ENCODE assay signal across 15 cellular contexts in genomic region chr22:32897400-32897799, GRCh38.
DNase-seq lines count a peak whose midpoint lies in the region; ATAC-seq and TF ChIP-seq lines count a peak whose summit lies in the region.
"Had no signal": no experiment of that assay in that cellular context is flagged by ENCODE, and none has a peak within 500 bp of the region (broad histone marks: within the 10 kb centered on the region; RNA-seq: fewer than 3 reads in every experiment).

No MANE protein-coding gene starts in this region.

- H3K4me1 ChIP-seq in upper lobe of right lung (no peaks in the 10 kb centered on the region), testis (no peaks in the 10 kb centered on the region)
- H3K4me1 ChIP-seq: right atrium auricular region had no signal

- no peak for TF ChIP-seq POLR2A in testis (IDR thresholded peaks at IDR 0.05)

- no peaks in the 10 kb centered on the region for H3K9me3 Mint-ChIP-seq in natural killer cell treated with Interleukin-12 subunit alpha and Interleukin-12 subunit beta and Interleukin-15 and Interleukin-18, amount 100 ng/mL, for 72 hours
- H3K9me3 Mint-ChIP-seq in natural killer cell: no peaks in the 10 kb centered on the region
- H3K9me3 Mint-ChIP-seq: neural crest cell; T-helper 1 cell treated with Interleukin-12 subunit alpha and Interleukin-12 subunit beta and Interleukin-4 antibody, amounts not matched to agents 30 μg/mL and 1 μg/mL, for 36 hours had no signal

- ATAC-seq in natural killer cell treated with Interleukin-12 subunit alpha and Interleukin-12 subunit beta and Interleukin-15 and Interleukin-18, amount 100 ng/mL, for 72 hours: no peak
- ATAC-seq in natural killer cell (no peak), upper lobe of right lung (peak; percentile 53)

- H3K27me3 ChIP-seq in upper lobe of right lung (no peaks in the 10 kb centered on the region), testis (no peaks in the 10 kb centered on the region)
- H3K27me3 ChIP-seq: right atrium auricular region had no signal

- no peaks in the 10 kb centered on the region for H3K9me3 ChIP-seq in upper lobe of right lung
- H3K9me3 ChIP-seq in testis: no peaks in the 10 kb centered on the region
- H3K9me3 ChIP-seq: right atrium auricular region had no signal

- intact Hi-C loops in natural killer cell (cut with micrococcal nuclease): no loop called here
- intact Hi-C loops in upper lobe of right lung (cut with DNase I): no loop called here
- intact Hi-C loops in testis (cut with DNase I; ENCODE audit: low total_unique reads): no loop called here

- H3K27ac Mint-ChIP-seq in natural killer cell treated with Interleukin-12 subunit alpha and Interleukin-12 subunit beta and Interleukin-15 and Interleukin-18, amount 100 ng/mL, for 72 hours: no peak overlapping the region
- no peak overlapping the region for H3K27ac Mint-ChIP-seq in natural killer cell
- H3K27ac Mint-ChIP-seq: T-helper 1 cell treated with Interleukin-12 subunit alpha and Interleukin-12 subunit beta and Interleukin-4 antibody, amounts not matched to agents 30 μg/mL and 1 μg/mL, for 36 hours had no signal

- peaks cover 0 to 6% of the 10 kb centered on the region in 2 donors for H3K27me3 Mint-ChIP-seq in natural killer cell treated with Interleukin-12 subunit alpha and Interleukin-12 subunit beta and Interleukin-15 and Interleukin-18, amount 100 ng/mL, for 72 hours
- H3K27me3 Mint-ChIP-seq in natural killer cell (ENCODE audit: low read depth in 2 of 2): peaks cover 5 to 6% of the 10 kb centered on the region in 2 donors

- TF ChIP-seq CTCF in natural killer cell (IDR thresholded peaks at IDR 0.05): no peak
- no peak for TF ChIP-seq CTCF in fibroblast of the aortic adventitia (IDR thresholded peaks at IDR 0.05; ENCODE audit: insufficient read depth, low read length)
- TF ChIP-seq CTCF in upper lobe of right lung (IDR thresholded peaks at IDR 0.05): no peak
- TF ChIP-seq CTCF in testis (IDR thresholded peaks at IDR 0.05): no peak

- H3K4me3 Mint-ChIP-seq in natural killer cell treated with Interleukin-12 subunit alpha and Interleukin-12 subunit beta and Interleukin-15 and Interleukin-18, amount 100 ng/mL, for 72 hours: no peak overlapping the region
- H3K4me3 Mint-ChIP-seq in natural killer cell: no peak overlapping the region
- H3K4me3 Mint-ChIP-seq: neural crest cell; T-helper 1 cell treated with Interleukin-12 subunit alpha and Interleukin-12 subunit beta and Interleukin-4 antibody, amounts not matched to agents 30 μg/mL and 1 μg/mL, for 36 hours had no signal

- whole genome bisulfite sequencing in testis, 2 donors: 95 to 97% methylated on average over 5 of the region's 5 CpGs

- peak; percentile 12 for DNase-seq in natural killer cell treated with Interleukin-12 subunit alpha and Interleukin-12 subunit beta and Interleukin-15 and Interleukin-18, amount 100 ng/mL, for 72 hours (ENCODE audit: low spot score)
- no peak for DNase-seq in natural killer cell
- DNase-seq in RPMI7951 (ENCODE audit: low read depth): peak; percentile 86
- DNase-seq in fibroblast of the aortic adventitia (ENCODE audit: low read depth): peak; percentile 34
- no peak for DNase-seq in upper lobe of right lung
- DNase-seq in NCI-H128 (lab: John Stamatoyannopoulos, UW; ENCODE audit: unreplicated experiment): no peak
- DNase-seq in testis: no peak
- no peak for DNase-seq in cerebellum (ENCODE audit: low spot score)
- DNase-seq: DMS153; NCI-H1694 treated with DMSO at 0.1 percent for 48 hours; NCI-H526; stimulated activated CD4-positive, alpha-beta T cell treated with anti-CD3 and anti-CD28 coated beads, Interleukin-4, amount 100 ng/mL, for 24 hours had no signal

- H3K4me3 ChIP-seq in fibroblast of the aortic adventitia (ENCODE audit: low read depth, low read length) (no peak overlapping the region), upper lobe of right lung (no peak overlapping the region), testis (no peak overlapping the region)
- H3K4me3 ChIP-seq: right atrium auricular region had no signal

- H3K36me3 ChIP-seq in upper lobe of right lung (no peaks in the 10 kb centered on the region), testis (ENCODE audit: low read depth, missing control alignments) (no peaks in the 10 kb centered on the region)
- H3K36me3 ChIP-seq: right atrium auricular region had no signal

- no peaks in the 10 kb centered on the region for H3K36me3 Mint-ChIP-seq in natural killer cell treated with Interleukin-12 subunit alpha and Interleukin-12 subunit beta and Interleukin-15 and Interleukin-18, amount 100 ng/mL, for 72 hours
- H3K36me3 Mint-ChIP-seq in natural killer cell: no peaks in the 10 kb centered on the region

- no peaks in the 10 kb centered on the region for H3K4me1 Mint-ChIP-seq in natural killer cell treated with Interleukin-12 subunit alpha and Interleukin-12 subunit beta and Interleukin-15 and Interleukin-18, amount 100 ng/mL, for 72 hours (ENCODE audit: low read depth in 2 of 2)
- H3K4me1 Mint-ChIP-seq in natural killer cell: no peaks in the 10 kb centered on the region
- H3K4me1 Mint-ChIP-seq: neural crest cell had no signal

- no peak overlapping the region for H3K27ac ChIP-seq in upper lobe of right lung
- H3K27ac ChIP-seq in testis: no peak overlapping the region
- H3K27ac ChIP-seq: right atrium auricular region had no signal

Comparison
In these comparisons a context has a peak if more than half of its experiments do, and no peak if none do; other contexts are left out.
1. DNase-seq: peak in natural killer cell treated with Interleukin-12 subunit alpha and Interleukin-12 subunit beta and Interleukin-15 and Interleukin-18, amount 100 ng/mL, for 72 hours (single experiment), RPMI7951 (single experiment) and fibroblast of the aortic adventitia (single experiment); none in natural killer cell (single experiment), upper lobe of right lung (single experiment), NCI-H128 (single experiment), testis (single experiment) and cerebellum (single experiment).